In genomic region chrX:30193910-30194309, GRCh38 we compare ENCODE assay signal across 2 cellular contexts. TPM values are rescaled to one million over a fixed set of nuclear protein-coding genes. Genes with fewer than 3 reads are reported as not detected.
"Had no signal": no experiment of that assay in that cellular context is flagged by ENCODE, and none has a peak within 500 bp of the region (broad histone marks: within the 10 kb centered on the region; RNA-seq: fewer than 3 reads in every experiment).

No MANE protein-coding gene starts in this region.

RNA-seq across cellular contexts. Expression of gene MAGEB2, which starts 21.5 kb away (rescaled TPM):
- total RNA-seq: G401, GM12878 had no signal
- polyA plus RNA-seq: GM12878 had no signal

RNA-seq across cellular contexts. Expression of gene MAGEB3, which starts 36.5 kb away (rescaled TPM):
- total RNA-seq: G401, GM12878 had no signal
- polyA plus RNA-seq: GM12878 had no signal

RNA-seq across cellular contexts. Expression of gene MAGEB4, which starts 47.9 kb away (rescaled TPM):
- total RNA-seq: G401, GM12878 had no signal

RNA-seq across cellular contexts. Expression of gene MAGEB1, which starts 53.0 kb away (rescaled TPM):
- total RNA-seq: G401, GM12878 had no signal
